ENCODE assay signal across 16 cellular contexts in genomic region chr11:2599561-2600189, GRCh38.
DNase-seq lines count a peak whose midpoint lies in the region; ATAC-seq, FAIRE-seq and TF ChIP-seq lines count a peak whose summit lies in the region.
"Had no signal": no experiment of that assay in that cellular context is flagged by ENCODE, and none has a peak within 500 bp of the region (broad histone marks: within the 10 kb centered on the region; RNA-seq: fewer than 3 reads in every experiment).

No MANE protein-coding gene starts in this region.

- no peaks in the 10 kb centered on the region for H3K27me3 Mint-ChIP-seq in stimulated activated naive CD8-positive, alpha-beta T cell treated with anti-CD3 and anti-CD28 coated beads, Interleukin-15, amount 100 ng/mL, for 72 hours

- in situ Hi-C loops in gastrocnemius medialis (cut with MboI; ENCODE audit: low sequenced_read_pairs in 4 of 4) = no loop called here

- H3K4me3 ChIP-seq in right cardiac atrium (ENCODE audit: low read length) = no peak overlapping the region
- no peak overlapping the region for H3K4me3 ChIP-seq in body of pancreas
- no peak overlapping the region for H3K4me3 ChIP-seq in gastrocnemius medialis

- no peak overlapping the region for H3K4me3 Mint-ChIP-seq in stimulated activated naive CD8-positive, alpha-beta T cell treated with anti-CD3 and anti-CD28 coated beads, Interleukin-15, amount 100 ng/mL, for 72 hours

- WGBS in right cardiac atrium = 67% methylated on average over 8 of the region's 8 CpGs
- 68 to 76% methylated on average over 8 of the region's 8 CpGs for WGBS in body of pancreas, 2 donors

- H3K27ac Mint-ChIP-seq in stimulated activated naive CD8-positive, alpha-beta T cell treated with anti-CD3 and anti-CD28 coated beads, Interleukin-15, amount 100 ng/mL, for 72 hours = no peak overlapping the region

- H3K4me1 Mint-ChIP-seq in stimulated activated naive CD8-positive, alpha-beta T cell treated with anti-CD3 and anti-CD28 coated beads, Interleukin-15, amount 100 ng/mL, for 72 hours = no peaks in the 10 kb centered on the region

- TF ChIP-seq POLR2A in body of pancreas (IDR thresholded peaks at IDR 0.05) = no peak
- TF ChIP-seq POLR2A in gastrocnemius medialis (IDR thresholded peaks at IDR 0.05) = no peak

- peaks cover 7 to 15% of the 10 kb centered on the region in 2 donors for H3K9me3 Mint-ChIP-seq in stimulated activated naive CD8-positive, alpha-beta T cell treated with anti-CD3 and anti-CD28 coated beads, Interleukin-15, amount 100 ng/mL, for 72 hours

- no peak for FAIRE-seq in urothelium cell line (lab: Jason Lieb, UNC)
- FAIRE-seq: A204.1 had no signal

- ATAC-seq in Right ventricle myocardium inferior (no peak), right cardiac atrium (no peak), body of pancreas (peak; percentile 76), left ventricle myocardium superior (peak; percentile 62), gastrocnemius medialis (no peak)
- no peak for ATAC-seq in stimulated activated naive CD8-positive, alpha-beta T cell treated with anti-CD3 and anti-CD28 coated beads, Interleukin-15, amount 100 ng/mL, for 72 hours

- H3K36me3 ChIP-seq in body of pancreas (replicated peaks in 1 of 2; ENCODE audit: insufficient read depth in 1 of 2, low read depth in 2 of 2) = no peaks in the 10 kb centered on the region
- H3K36me3 ChIP-seq in gastrocnemius medialis = no peaks in the 10 kb centered on the region

- DNase-seq in Right ventricle myocardium inferior (ENCODE audit: missing footprints) (peak; percentile 35), right cardiac atrium (no peak), body of pancreas (peak; percentile 13 to 30 (median 26)), left ventricle myocardium superior (no peak), urothelium cell line (ENCODE audit: low spot score) (peak; percentile 0), H4 (ENCODE audit: low spot score) (no peak), gastrocnemius medialis (no peak)
- DNase-seq in stimulated activated naive CD8-positive, alpha-beta T cell treated with anti-CD3 and anti-CD28 coated beads, Interleukin-15, amount 100 ng/mL, for 72 hours = no peak
- DNase-seq: DMS153, HCEC 1CT, KG1, NCI-H1092, NCI-H1694, NCI-H345 had no signal

- H3K4me1 ChIP-seq in right cardiac atrium (ENCODE audit: control insufficient read depth, insufficient read depth, low read length) = no peaks in the 10 kb centered on the region
- no peaks in the 10 kb centered on the region for H3K4me1 ChIP-seq in body of pancreas
- peaks cover 0 to 5% of the 10 kb centered on the region in 2 donors for H3K4me1 ChIP-seq in gastrocnemius medialis

- no peak for TF ChIP-seq CTCF in body of pancreas (IDR thresholded peaks at IDR 0.05)
- no peak for TF ChIP-seq CTCF in gastrocnemius medialis (IDR thresholded peaks at IDR 0.05 in 4 of 5, conservative IDR thresholded peaks at IDR 0.05 in 1 of 5)

- no peaks in the 10 kb centered on the region for H3K27me3 ChIP-seq in right cardiac atrium (ENCODE audit: control insufficient read depth, insufficient read depth)
- no peaks in the 10 kb centered on the region for H3K27me3 ChIP-seq in body of pancreas
- no peaks in the 10 kb centered on the region for H3K27me3 ChIP-seq in gastrocnemius medialis

- intact Hi-C loops in Right ventricle myocardium inferior (cut with DNase I) = no loop called here
- intact Hi-C loops in right cardiac atrium (cut with DNase I) = no loop called here
- intact Hi-C loops in body of pancreas (cut with DNase I) = no loop called here
- intact Hi-C loops in left ventricle myocardium superior (cut with micrococcal nuclease) = no loop called here
- intact Hi-C loops in gastrocnemius medialis (cut with DNase I; ENCODE audit: low total_unique reads) = no loop called here

- no peak overlapping the region for H3K27ac ChIP-seq in right cardiac atrium (ENCODE audit: low read length)
- H3K27ac ChIP-seq in body of pancreas = peak overlapping the region in 3 of 4 donors; percentile 19 to 49 (median 31)
- no peak overlapping the region for H3K27ac ChIP-seq in gastrocnemius medialis
- H3K27ac ChIP-seq: C4-2B had no signal

- no peaks in the 10 kb centered on the region for H3K9me3 ChIP-seq in right cardiac atrium (ENCODE audit: control insufficient read depth, low read length)
- H3K9me3 ChIP-seq in body of pancreas = no peaks in the 10 kb centered on the region
- H3K9me3 ChIP-seq in gastrocnemius medialis = peaks cover 0 to 10% (median 0%) of the 10 kb centered on the region in 3 donors

Comparison
In these comparisons a context has a peak if more than half of its experiments do, and no peak if none do; other contexts are left out.
1. ATAC-seq: peak in body of pancreas (single experiment) and left ventricle myocardium superior (single experiment); none in Right ventricle myocardium inferior (single experiment), right cardiac atrium (0 of 2), stimulated activated naive CD8-positive, alpha-beta T cell treated with anti-CD3 and anti-CD28 coated beads, Interleukin-15, amount 100 ng/mL, for 72 hours (single experiment) and gastrocnemius medialis (0 of 2).
2. DNase-seq: peak in Right ventricle myocardium inferior (single experiment), body of pancreas (4 of 4) and urothelium cell line (single experiment); none in right cardiac atrium (0 of 3), left ventricle myocardium superior (single experiment), stimulated activated naive CD8-positive, alpha-beta T cell treated with anti-CD3 and anti-CD28 coated beads, Interleukin-15, amount 100 ng/mL, for 72 hours (0 of 2), H4 (single experiment) and gastrocnemius medialis (0 of 2).
3. H3K27ac ChIP-seq: peak in body of pancreas (3 of 4); none in right cardiac atrium (single experiment) and gastrocnemius medialis (0 of 4).